ENCODE assay signal across 22 cellular contexts in genomic region chr16:59719121-59719520, GRCh38.
"Had no signal": no experiment of that assay in that cellular context is flagged by ENCODE, and none has a peak within 500 bp of the region (broad histone marks: within the 10 kb centered on the region; RNA-seq: fewer than 3 reads in every experiment).

No MANE protein-coding gene starts in this region.

- H3K9me3 ChIP-seq: esophagus squamous epithelium, gastrocnemius medialis, left ventricle myocardium inferior, sigmoid colon, upper lobe of left lung had no signal

- H3K27me3 Mint-ChIP-seq: activated naive CD4-positive, alpha-beta T cell treated with anti-CD3 and anti-CD28 coated beads, Interleukin-2, amount 50 U/mL, for 24 hours; central memory CD8-positive, alpha-beta T cell; naive thymus-derived CD4-positive, alpha-beta T cell had no signal

- H3K4me1 ChIP-seq: esophagus squamous epithelium, gastrocnemius medialis, left ventricle myocardium inferior, sigmoid colon, upper lobe of left lung had no signal

- H3K9me3 Mint-ChIP-seq: activated naive CD4-positive, alpha-beta T cell treated with anti-CD3 and anti-CD28 coated beads, Interleukin-2, amount 50 U/mL, for 24 hours; central memory CD8-positive, alpha-beta T cell; neural crest cell had no signal

- DNase-seq: activated CD4-positive, alpha-beta T cell treated with anti-CD3 and anti-CD28 coated beads for 1 hour; activated gamma-delta T cell treated with Interleukin-2 at 50 U/mL for 16 hours; activated T-cell treated with anti-CD3 and anti-CD28 coated beads, Interleukin-2, amount 50 U/mL, for 1 hour; aorta; brain microvascular endothelial cell; effector memory CD4-positive, alpha-beta T cell; esophagus squamous epithelium; gastrocnemius medialis; hippocampal formation; kidney glomerular epithelial cell; left ventricle myocardium inferior; naive thymus-derived CD4-positive, alpha-beta T cell; occipital lobe; sigmoid colon; stimulated activated CD4-positive, alpha-beta T cell treated with anti-CD3 and anti-CD28 coated beads, Interleukin-4, amount 100 ng/mL, for 1 hour; stimulated activated naive CD4-positive, alpha-beta T cell treated with Interleukin-2 at 50 U/mL for 16 hours; T-helper 9 cell; upper lobe of left lung had no signal

- FAIRE-seq: endothelial cell of umbilical vein had no signal

- H3K27me3 ChIP-seq: brain microvascular endothelial cell, esophagus squamous epithelium, gastrocnemius medialis, sigmoid colon, upper lobe of left lung had no signal

- H3K4me1 Mint-ChIP-seq: activated naive CD4-positive, alpha-beta T cell treated with anti-CD3 and anti-CD28 coated beads, Interleukin-2, amount 50 U/mL, for 24 hours; central memory CD8-positive, alpha-beta T cell; naive thymus-derived CD4-positive, alpha-beta T cell; neural crest cell had no signal

- H3K36me3 ChIP-seq: brain microvascular endothelial cell, esophagus squamous epithelium, gastrocnemius medialis, left ventricle myocardium inferior, sigmoid colon, upper lobe of left lung had no signal

- H3K4me3 Mint-ChIP-seq: activated naive CD4-positive, alpha-beta T cell treated with anti-CD3 and anti-CD28 coated beads, Interleukin-2, amount 50 U/mL, for 24 hours; central memory CD8-positive, alpha-beta T cell; naive thymus-derived CD4-positive, alpha-beta T cell; neural crest cell had no signal

- H3K27ac Mint-ChIP-seq: activated naive CD4-positive, alpha-beta T cell treated with anti-CD3 and anti-CD28 coated beads, Interleukin-2, amount 50 U/mL, for 24 hours; naive thymus-derived CD4-positive, alpha-beta T cell had no signal

- H3K27ac ChIP-seq: brain microvascular endothelial cell, esophagus squamous epithelium, gastrocnemius medialis, left ventricle myocardium inferior, sigmoid colon, upper lobe of left lung had no signal

- H3K36me3 Mint-ChIP-seq: activated naive CD4-positive, alpha-beta T cell treated with anti-CD3 and anti-CD28 coated beads, Interleukin-2, amount 50 U/mL, for 24 hours; naive thymus-derived CD4-positive, alpha-beta T cell had no signal

- H3K4me3 ChIP-seq: esophagus squamous epithelium, gastrocnemius medialis, left ventricle myocardium inferior, sigmoid colon, upper lobe of left lung had no signal
